ENCODE assay signal across 8 cellular contexts in genomic region chr15:41827880-41828746, GRCh38. TPM values are rescaled to one million over a fixed set of nuclear protein-coding genes. Genes with fewer than 3 reads are reported as not detected.
DNase-seq lines count a peak whose midpoint lies in the region; ATAC-seq and TF ChIP-seq lines count a peak whose summit lies in the region.

Gene JMJD7 (plus strand): TSS chr15:41828092. CDS start chr15:41828125, 33 bp downstream.

- peaks cover 13% of the 10 kb centered on the region for H3K27me3 Mint-ChIP-seq in progenitor cell of endocrine pancreas

- intact Hi-C loops in HCT116 (cut with micrococcal nuclease) (loop anchor here (5.0 kb wide), 1 partner anchor 74 kb away; no protein-coding TSS in a partner anchor), adrenal gland (cut with DNase I) (no loop called here), left cardiac atrium (cut with DNase I) (no loop called here), upper lobe of right lung (cut with DNase I) (no loop called here)
- intact Hi-C loops in T-helper 1 cell treated with Interleukin-12 subunit alpha and Interleukin-12 subunit beta and Interleukin-4 antibody, amounts not matched to agents 30 ng/mL and 1 ng/mL, for 36 hours (cut with micrococcal nuclease): loop anchor here (1.0 to 10.0 kb wide), 13 partner anchors 17 to 907 kb away; partner anchors contain the start of genes CDAN1, CHAC1, EHD4 and INO80

- WGBS in adrenal gland, 4 donors: 0 to 2% (median 1%) methylated on average over 16 to 65 of the region's 65 CpGs

- peak within 1 kb of the TSS; percentile 45 for H2AFZ ChIP-seq in HCT116 (ENCODE audit: low read depth, low read length, poor library complexity, severe bottlenecking)

- peak; percentile 94 for ATAC-seq in HCT116
- peak; percentile 97 for ATAC-seq in left cardiac atrium
- peak; percentile 97 for ATAC-seq in upper lobe of right lung

- peak within 1 kb of the TSS; percentile 83 for H3K4me3 Mint-ChIP-seq in progenitor cell of endocrine pancreas (ENCODE audit: low read depth)

- H3K4me1 ChIP-seq in HCT116 (ENCODE audit: control insufficient read depth in 1 of 2, insufficient read depth in 2 of 2, low read length in 2 of 2) (peaks cover 6 to 18% of the 10 kb centered on the region in 2 experiments; a peak in 3 of 4 replicates), adrenal gland (replicated peaks in 1 of 2) (peaks cover 7 to 13% of the 10 kb centered on the region in 2 donors), upper lobe of right lung (peaks cover 22% of the 10 kb centered on the region)

- TF ChIP-seq CTCF in GM06990 (IDR thresholded peaks at IDR 0.05; ENCODE audit: insufficient read depth, low read length, poor library complexity, severe bottlenecking): no peak
- TF ChIP-seq CTCF in HCT116 (IDR thresholded peaks at IDR 0.05 in 2 of 3, conservative IDR thresholded peaks at IDR 0.05 in 1 of 3; ENCODE audit: borderline replicate concordance in 1 of 3, insufficient read depth in 1 of 3, low read depth in 2 of 3, low read length in 2 of 3): no peak
- peak in 1 of 6 experiments; percentile 10 for TF ChIP-seq CTCF in adrenal gland (IDR thresholded peaks at IDR 0.05)
- no peak for TF ChIP-seq CTCF in progenitor cell of endocrine pancreas (IDR thresholded peaks at IDR 0.05; ENCODE audit: unreplicated experiment)
- TF ChIP-seq CTCF in upper lobe of right lung (IDR thresholded peaks at IDR 0.05): no peak

- H3K9me3 ChIP-seq in HCT116 (ENCODE audit: control insufficient read depth in 1 of 2, insufficient read depth in 1 of 2, low read depth in 1 of 2, low read length in 2 of 2): no peaks in the 10 kb centered on the region
- H3K9me3 ChIP-seq in adrenal gland (replicated peaks in 1 of 3): no peaks in the 10 kb centered on the region
- H3K9me3 ChIP-seq in upper lobe of right lung: no peaks in the 10 kb centered on the region

- H4K20me1 ChIP-seq in HCT116 (ENCODE audit: insufficient read depth): no peaks in the 10 kb centered on the region

- no peaks in the 10 kb centered on the region for H3K27me3 ChIP-seq in GM06990 (replicated peaks; ENCODE audit: control insufficient read depth, insufficient read depth, low read length)
- H3K27me3 ChIP-seq in HCT116 (ENCODE audit: insufficient read depth, low read length): no peaks in the 10 kb centered on the region
- H3K27me3 ChIP-seq in adrenal gland: no peaks in the 10 kb centered on the region
- H3K27me3 ChIP-seq in upper lobe of right lung: no peaks in the 10 kb centered on the region

- no peak for TF ChIP-seq RAD21 in HCT116 (IDR thresholded peaks at IDR 0.05; ENCODE audit: low read depth)

- BruUV-seq in HCT116 (replicated peaks; lab: Mats Ljungman, UMichigan): no TSS peak

- H3K4me3 ChIP-seq in GM06990 (replicated peaks; ENCODE audit: low read depth, low read length): peak within 1 kb of the TSS; percentile 70
- peak within 1 kb of the TSS; percentile 90 for H3K4me3 ChIP-seq in HCT116 (replicated peaks in 1 of 2; ENCODE audit: low read depth in 1 of 2, low read length in 2 of 2)
- H3K4me3 ChIP-seq in adrenal gland: peak within 1 kb of the TSS; percentile 30 to 83 (median 59)
- H3K4me3 ChIP-seq in upper lobe of right lung: peak within 1 kb of the TSS; percentile 95

- no peak for TF ChIP-seq POLR2A in HCT116 (IDR thresholded peaks at IDR 0.05; ENCODE audit: borderline replicate concordance, extremely low read depth, insufficient read depth, insufficient read length)
- peak; percentile 40 to 88 for TF ChIP-seq POLR2A in adrenal gland (IDR thresholded peaks at IDR 0.05)

- peak within 1 kb of the TSS; percentile 98 for H3K4me2 ChIP-seq in HCT116 (ENCODE audit: low read length)

- peak within 1 kb of the TSS; percentile 83 for H3K27ac Mint-ChIP-seq in progenitor cell of endocrine pancreas

- no peaks in the 10 kb centered on the region for H3K9me3 Mint-ChIP-seq in progenitor cell of endocrine pancreas (ENCODE audit: low read depth)

- peak within 1 kb of the TSS; percentile 33; the same call in 1 of the 2 replicates for H3K27ac ChIP-seq in HCT116 (ENCODE audit: low read depth, low read length)
- peak within 1 kb of the TSS in 4 of 5 donors; percentile 80 to 93 (median 85) for H3K27ac ChIP-seq in adrenal gland
- peak within 1 kb of the TSS; percentile 88 for H3K27ac ChIP-seq in upper lobe of right lung

- H3K9ac ChIP-seq in HCT116 (ENCODE audit: low read length): peak within 1 kb of the TSS; percentile 85

- H3K9me2 ChIP-seq in HCT116 (ENCODE audit: insufficient read depth): no peaks in the 10 kb centered on the region

- RAD21 ChIA-PET in HCT116 (lab: Charles Lee; ENCODE audit: low non-redundant PET in 1 of 2, low total read pairs in 2 of 2, uncharacterized antibody in 2 of 2, unreplicated experiment in 2 of 2): no interaction called here

- peaks cover 14% of the 10 kb centered on the region for H3K36me3 ChIP-seq in GM06990 (ENCODE audit: control insufficient read depth, insufficient read depth, low read length)
- H3K36me3 ChIP-seq in HCT116 (ENCODE audit: control insufficient read depth in 1 of 2, insufficient read depth in 2 of 2, low read length in 2 of 2): no peaks in the 10 kb centered on the region; a peak in 1 of 4 replicates
- H3K36me3 ChIP-seq in adrenal gland (replicated peaks in 1 of 2): peaks cover 0 to 22% of the 10 kb centered on the region in 2 donors
- peaks cover 18% of the 10 kb centered on the region for H3K36me3 ChIP-seq in upper lobe of right lung

- DNase-seq in GM06990 (ENCODE audit: extremely low read depth, insufficient read length): peak; percentile 86
- DNase-seq in HCT116 (ENCODE audit: low read depth, low spot score): peak; percentile 51
- peak; percentile 69 for DNase-seq in NCI-H1092 (lab: John Stamatoyannopoulos, UW)
- peak; percentile 95 to 98 (median 96) for DNase-seq in adrenal gland
- DNase-seq in left cardiac atrium: peak; percentile 96
- DNase-seq in progenitor cell of endocrine pancreas (ENCODE audit: low spot score, unreplicated experiment): peak; percentile 92
- DNase-seq in upper lobe of right lung: peak; percentile 98

- H3K79me2 ChIP-seq in HCT116 (ENCODE audit: insufficient read depth, low read length): no peaks in the 10 kb centered on the region

- POLR2A ChIA-PET in HCT116 (lab: Charles Lee): no interaction called here

- CTCF ChIA-PET in HCT116 (lab: Charles Lee): no interaction called here

- peaks cover 8% of the 10 kb centered on the region for H3K36me3 Mint-ChIP-seq in progenitor cell of endocrine pancreas (ENCODE audit: insufficient read depth)

- peaks cover 8% of the 10 kb centered on the region for H3K4me1 Mint-ChIP-seq in progenitor cell of endocrine pancreas (ENCODE audit: low read depth)

TF ChIP-seq in HCT116, 20 proteins besides CTCF, POLR2A, EP300 and RAD21:
- TF ChIP-seq EGR1 (IDR thresholded peaks at IDR 0.05; ENCODE audit: low read depth) (peak; percentile 27; the same call in 1 of the 2 replicates), SP1 (IDR thresholded peaks at IDR 0.05; ENCODE audit: low read depth) (no peak), POLR2AphosphoS5 (IDR thresholded peaks at IDR 0.05; ENCODE audit: low read depth, low read length) (peak; percentile 89), SIN3A (IDR thresholded peaks at IDR 0.05; ENCODE audit: low read depth) (peak; percentile 69; the same call in 1 of the 2 replicates), YY1 (IDR thresholded peaks at IDR 0.05; ENCODE audit: extremely low read depth, insufficient replicate concordance, low read depth, low read length) (peak; percentile 59), ZNF274 (IDR thresholded peaks at IDR 0.05; ENCODE audit: low read depth, low read length) (no peak), MAX (IDR thresholded peaks at IDR 0.05) (peak; percentile 12; the same call in 1 of the 2 replicates)

RNA-seq across cellular contexts. Expression of gene JMJD7, which starts in this region (rescaled TPM):
- total RNA-seq in HCT116 (2021; ENCODE audit: unreplicated experiment): 13.5 TPM
- 13.3 and 18.3 TPM in 2 replicates for polyA plus RNA-seq in HCT116 (2012)
- total RNA-seq in T-helper 1 cell treated with Interleukin-12 subunit alpha and Interleukin-12 subunit beta and Interleukin-4 antibody, amounts not matched to agents 30 ng/mL and 1 ng/mL, for 36 hours: 22.0 and 26.4 TPM in 2 replicates
- total RNA-seq in adrenal gland: 10 to 100 TPM in 6 of 8 donors, 1 to 10 TPM in 2; 6.8 to 20.6 (median 13.2) TPM
- polyA plus RNA-seq in adrenal gland: 10 to 100 TPM in 2 of 3 donors, 1 to 10 TPM in 1; 4.2 to 18.1 (median 13.8) TPM
- 10 to 100 TPM in 1 of 2 donors, 1 to 10 TPM in 1; 8.8 to 11.7 TPM for total RNA-seq in left cardiac atrium
- 18.0 and 26.2 TPM in 2 replicates for total RNA-seq in progenitor cell of endocrine pancreas
- total RNA-seq in upper lobe of right lung: 36.7 TPM

Comparison
In these comparisons a context has a peak if more than half of its experiments do, and no peak if none do; other contexts are left out.
1. Peak in every context shown above with its lines: DNase-seq, ATAC-seq, H3K4me3 ChIP-seq and H3K27ac ChIP-seq.
2. H3K27ac ChIP-seq: peak in every context shown above with its lines; median percentile 88 in upper lobe of right lung; 85 in adrenal gland; 33 in HCT116.
3. intact Hi-C loops: an anchor here in HCT116 (5.0 kb wide) and T-helper 1 cell treated with Interleukin-12 subunit alpha and Interleukin-12 subunit beta and Interleukin-4 antibody, amounts not matched to agents 30 ng/mL and 1 ng/mL, for 36 hours (1.0 to 10.0 kb wide); none called in adrenal gland, left cardiac atrium and upper lobe of right lung.